In genomic region chr1:198929961-198930599, GRCh38 we compare ENCODE assay signal across 8 cellular contexts.
A peak's percentile ranks its signal among the peaks of the same experiment; 100 is the strongest.
DNase-seq lines count a peak whose midpoint lies in the region; ATAC-seq and TF ChIP-seq lines count a peak whose summit lies in the region.

No MANE protein-coding gene starts in this region.

- no peaks in the 10 kb centered on the region for H3K27me3 ChIP-seq in right atrium auricular region
- H3K27me3 ChIP-seq in mucosa of stomach (ENCODE audit: control insufficient read depth, insufficient read depth, low read length), result no peaks in the 10 kb centered on the region

- peak overlapping the region in 1 of 2 donors; percentile 21 for H3K4me3 ChIP-seq in right atrium auricular region
- H3K4me3 ChIP-seq in mucosa of stomach (ENCODE audit: low read length), result no peak overlapping the region

- intact Hi-C loops in Right ventricle myocardium inferior (cut with DNase I), result loop anchor here (10.0 kb wide), 1 partner anchor 255 kb away; no protein-coding TSS in a partner anchor

- peak overlapping the region; percentile 35 for H3K9ac ChIP-seq in mucosa of stomach (ENCODE audit: low read length)

- H3K27ac ChIP-seq in right atrium auricular region, result peak overlapping the region in 1 of 2 donors; percentile 24

- H3K36me3 ChIP-seq in right atrium auricular region (no peaks in the 10 kb centered on the region), mucosa of stomach (ENCODE audit: control insufficient read depth, insufficient read depth, low read length) (no peaks in the 10 kb centered on the region)

- no peak for TF ChIP-seq CTCF in right atrium auricular region (IDR thresholded peaks at IDR 0.05)

- ATAC-seq in Right ventricle myocardium inferior, result peak; percentile 69
- peak; percentile 45 for ATAC-seq in HG03039 (IDR thresholded peaks at IDR 0.05; ENCODE audit: unreplicated experiment)
- no peak for ATAC-seq in esophagus mucosa

- H3K4me1 ChIP-seq in right atrium auricular region (peaks cover 0 to 11% of the 10 kb centered on the region in 2 donors), mucosa of stomach (ENCODE audit: control insufficient read depth, insufficient read depth, low read length) (no peaks in the 10 kb centered on the region)

- H3K9me3 ChIP-seq in right atrium auricular region (no peaks in the 10 kb centered on the region), mucosa of stomach (ENCODE audit: control insufficient read depth, low read length) (no peaks in the 10 kb centered on the region)

- DNase-seq in Right ventricle myocardium inferior (ENCODE audit: missing footprints) (no peak), right atrium auricular region (ENCODE audit: low spot score) (no peak), NOMO-1 treated with dmso at 0.1 percent for 144 hours (lab: John Stamatoyannopoulos, UW; ENCODE audit: unreplicated experiment) (peak; percentile 30)
- DNase-seq in central memory CD4-positive, alpha-beta T cell, result peak; percentile 21
- DNase-seq in stimulated activated CD4-positive, alpha-beta T cell treated with anti-CD3 and anti-CD28 coated beads, Interleukin-4, amount 100 ng/mL, for 24 hours, result no peak

Comparison
In these comparisons a context has a peak if more than half of its experiments do, and no peak if none do; other contexts are left out.
1. DNase-seq: peak in NOMO-1 treated with dmso at 0.1 percent for 144 hours (single experiment) and central memory CD4-positive, alpha-beta T cell (single experiment); none in Right ventricle myocardium inferior (single experiment), right atrium auricular region (single experiment) and stimulated activated CD4-positive, alpha-beta T cell treated with anti-CD3 and anti-CD28 coated beads, Interleukin-4, amount 100 ng/mL, for 24 hours (single experiment).